In the genomic region with DNA sequence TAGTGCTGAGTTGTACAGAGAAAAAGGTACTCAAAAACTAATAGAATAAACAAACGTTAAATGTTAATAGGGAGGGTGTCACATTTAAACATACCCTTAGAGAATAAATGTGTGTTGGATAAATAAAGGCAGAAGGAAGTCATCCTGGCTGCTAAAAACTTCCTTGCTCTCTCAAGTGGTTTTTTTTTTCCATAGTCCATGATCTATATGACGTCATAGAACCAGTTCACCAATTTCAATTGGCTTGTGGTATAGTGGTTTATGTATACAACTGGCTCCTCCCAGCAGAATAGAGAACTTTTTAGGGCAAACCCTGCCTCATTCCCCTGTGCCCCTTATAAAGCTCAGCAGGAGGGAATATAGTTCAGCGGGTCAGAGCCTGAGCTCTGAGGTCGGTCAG, we compare ENCODE assay signal across 1 cellular context.
TF ChIP-seq lines count a peak whose summit lies in the region.

No MANE protein-coding gene starts in this region.

TF ChIP-seq in HEK293, 187 proteins besides CTCF, POLR2A, EP300 and RAD21 (continued from another document):
- TF ChIP-seq ZNF473 (tag by site-specific recombination; IDR thresholded peaks at IDR 0.05) (no peak), PRDM6 (tag by site-specific recombination; IDR thresholded peaks at IDR 0.05) (no peak), ZNF629 (tag by site-specific recombination; IDR thresholded peaks at IDR 0.05) (peak; percentile 62)
